Comparison of ENCODE assay signal across 23 cellular contexts in genomic region chr2:216192181-216192580, GRCh38.
"Had no signal": no experiment of that assay in that cellular context is flagged by ENCODE, and none has a peak within 500 bp of the region (broad histone marks: within the 10 kb centered on the region; RNA-seq: fewer than 3 reads in every experiment).

No MANE protein-coding gene starts in this region.

- H3K4me3 Mint-ChIP-seq: activated T-cell treated with anti-CD3 and anti-CD28 coated beads, Interleukin-2, amount 50 U/mL, for 4 hours; T-cell had no signal

- H3K9me3 Mint-ChIP-seq: activated T-cell treated with anti-CD3 and anti-CD28 coated beads, Interleukin-2, amount 50 U/mL, for 4 hours; T-cell had no signal

- DNase-seq: activated CD4-positive, alpha-beta T cell treated with anti-CD3 and anti-CD28 coated beads for 4 hours; activated CD4-positive, alpha-beta T cell treated with anti-CD3 and anti-CD28 coated beads, Interleukin-2, amount 50 U/mL, for 4 hours; activated CD8-positive, alpha-beta memory T cell treated with anti-CD3 and anti-CD28 coated beads for 24 hours; activated effector memory CD4-positive, alpha-beta T cell treated with anti-CD3 and anti-CD28 coated beads, Interleukin-2, amount 50 U/mL, for 16 hours; activated naive CD4-positive, alpha-beta T cell treated with Interleukin-2 at 50 U/mL for 16 hours; activated T-cell treated with anti-CD3 and anti-CD28 coated beads, Interleukin-2, amount 50 U/mL, for 4 hours; caudate nucleus; IMR-90; KG1; NCI-H1092; NCI-H1417; NCI-H1694 treated with DMSO at 0.1 percent for 48 hours; NCI-H2081; NCI-H446; NCI-H524; T-cell; T-helper 2 cell; T1000; WERI-Rb-1 had no signal

- ATAC-seq: activated naive CD4-positive, alpha-beta T cell treated with anti-CD3 and anti-CD28 coated beads, Interleukin-2, amount 50 U/mL, for 72 hours; activated T-cell treated with anti-CD3 and anti-CD28 coated beads, Interleukin-2, amount 50 U/mL, for 4 hours; Right ventricle myocardium inferior; T-cell had no signal

- H3K4me3 ChIP-seq: breast epithelium, SK-N-MC had no signal

- H3K27ac Mint-ChIP-seq: T-cell had no signal

- H3K36me3 ChIP-seq: breast epithelium had no signal

- H3K27me3 ChIP-seq: breast epithelium had no signal

- H3K27ac ChIP-seq: breast epithelium, SK-N-MC, WERI-Rb-1 had no signal

- H3K9me3 ChIP-seq: breast epithelium had no signal

- H3K27me3 Mint-ChIP-seq: T-cell had no signal
